In genomic region chr4:39044364-39044946, GRCh38 we compare ENCODE assay signal across 8 cellular contexts.
DNase-seq lines count a peak whose midpoint lies in the region; ATAC-seq lines count a peak whose summit lies in the region.

No MANE protein-coding gene starts in this region.

- H3K27me3 ChIP-seq in BLaER1, result no peaks in the 10 kb centered on the region
- no peaks in the 10 kb centered on the region for H3K27me3 ChIP-seq in effector memory CD4-positive, alpha-beta T cell (replicated peaks; ENCODE audit: control insufficient read depth, insufficient read depth, low read length, poor library complexity, severe bottlenecking)

- peaks cover 22% of the 10 kb centered on the region; the same call in 1 of the 2 replicates for H4K20me1 ChIP-seq in BLaER1

- H3K4me3 ChIP-seq in BLaER1, result peak overlapping the region; percentile 90
- H3K4me3 ChIP-seq in effector memory CD4-positive, alpha-beta T cell (ENCODE audit: insufficient read depth, low read depth, low read length, poor library complexity, severe bottlenecking), result peak overlapping the region; percentile 44

- peak overlapping the region; percentile 86 for H3K9ac ChIP-seq in BLaER1

- peak overlapping the region; percentile 85 for H3K4me2 ChIP-seq in BLaER1

- no peaks in the 10 kb centered on the region for H3K36me3 ChIP-seq in BLaER1
- no peaks in the 10 kb centered on the region for H3K36me3 ChIP-seq in effector memory CD4-positive, alpha-beta T cell (ENCODE audit: control insufficient read depth, insufficient read depth, low read length)

- peaks cover 40% of the 10 kb centered on the region for H3K4me1 ChIP-seq in BLaER1
- H3K4me1 ChIP-seq in effector memory CD4-positive, alpha-beta T cell (ENCODE audit: control insufficient read depth, insufficient read depth, low read length, poor library complexity, severe bottlenecking), result peaks cover 23% of the 10 kb centered on the region

- DNase-seq in NK-92 (lab: John Stamatoyannopoulos, UW; ENCODE audit: unreplicated experiment) (peak; percentile 69), medulla oblongata (ENCODE audit: extremely low spot score) (peak; percentile 96)
- peak; percentile 97 for DNase-seq in activated CD8-positive, alpha-beta memory T cell treated with anti-CD3 and anti-CD28 coated beads for 24 hours
- DNase-seq in effector memory CD4-positive, alpha-beta T cell, result peak; percentile 97 to 98 (median 98)
- DNase-seq in stimulated activated CD4-positive, alpha-beta T cell treated with anti-CD3 and anti-CD28 coated beads, TNF-alpha, amount 100 ng/mL, for 48 hours (ENCODE audit: low read depth in 3 of 3), result peak; percentile 92 to 98 (median 95)

- ATAC-seq in GM19324 (IDR thresholded peaks at IDR 0.05; ENCODE audit: low FRiP score, unreplicated experiment), result peak; percentile 81
- peak; percentile 53 for ATAC-seq in HG03457 (IDR thresholded peaks at IDR 0.05; ENCODE audit: unreplicated experiment)

- H3K9me3 ChIP-seq in BLaER1, result no peaks in the 10 kb centered on the region
- no peaks in the 10 kb centered on the region for H3K9me3 ChIP-seq in effector memory CD4-positive, alpha-beta T cell (ENCODE audit: control insufficient read depth, low read length)

- peak overlapping the region; percentile 86 for H3K27ac ChIP-seq in BLaER1
- H3K27ac ChIP-seq in effector memory CD4-positive, alpha-beta T cell (ENCODE audit: insufficient read depth, low read length, poor library complexity, severe bottlenecking), result peak overlapping the region; percentile 81

Comparison
In these comparisons a context has a peak if more than half of its experiments do, and no peak if none do; other contexts are left out.
1. Peak in every context shown above with its lines: DNase-seq, ATAC-seq, H3K4me3 ChIP-seq and H3K27ac ChIP-seq.